Comparison of ENCODE assay signal across 1 cellular context in genomic region chr17:44066204-44066930, GRCh38.
TF ChIP-seq lines count a peak whose summit lies in the region.

Gene LSM12 (minus strand): TSS chr17:44066671. CDS start chr17:44066587, 84 bp downstream.

TF ChIP-seq in HEK293, 187 proteins besides CTCF, POLR2A, EP300 and RAD21 (continued from another document and continues in another):
- TF ChIP-seq ZNF148 (tag by site-specific recombination; IDR thresholded peaks at IDR 0.05; ENCODE audit: borderline replicate concordance) (no peak), ZNF426 (tag by site-specific recombination; IDR thresholded peaks at IDR 0.05) (no peak), ZNF404 (tag by site-specific recombination; IDR thresholded peaks at IDR 0.05) (no peak), ZNF335 (tag by site-specific recombination; conservative IDR thresholded peaks at IDR 0.05) (peak; percentile 96), ZNF514 (tag by site-specific recombination; IDR thresholded peaks at IDR 0.05) (no peak), ZNF132 (tag by site-specific recombination; IDR thresholded peaks at IDR 0.05; ENCODE audit: borderline replicate concordance) (no peak), ZSCAN30 (tag by site-specific recombination; IDR thresholded peaks at IDR 0.05) (peak; percentile 86), HIC1 (tag by site-specific recombination; IDR thresholded peaks at IDR 0.05) (no peak), BCL11A (tag by site-specific recombination; IDR thresholded peaks at IDR 0.05; ENCODE audit: low read depth) (no peak), BCL11B (tag by site-specific recombination; IDR thresholded peaks at IDR 0.05; ENCODE audit: low read depth) (no peak), ZNF768 (tag by site-specific recombination; IDR thresholded peaks at IDR 0.05) (no peak), GLIS1 (tag by site-specific recombination; IDR thresholded peaks at IDR 0.05) (no peak), ZNF394 (tag by site-specific recombination; IDR thresholded peaks at IDR 0.05; ENCODE audit: borderline replicate concordance) (peak; percentile 43; the same call in 1 of the 2 replicates), ZFP3 (tag by site-specific recombination; IDR thresholded peaks at IDR 0.05; ENCODE audit: low read depth) (no peak), SALL2 (tag by site-specific recombination; IDR thresholded peaks at IDR 0.05; ENCODE audit: borderline replicate concordance) (no peak), ZBTB1 (tag by site-specific recombination; IDR thresholded peaks at IDR 0.05) (no peak), ZNF473 (tag by site-specific recombination; IDR thresholded peaks at IDR 0.05) (no peak), GFI1B (tag by site-specific recombination; IDR thresholded peaks at IDR 0.05) (no peak), YY1 (tag by site-specific recombination; IDR thresholded peaks at IDR 0.05) (peak; percentile 90), PRDM1 (tag by site-specific recombination; IDR thresholded peaks at IDR 0.05) (no peak), ZNF624 (tag by site-specific recombination; IDR thresholded peaks at IDR 0.05) (no peak), ZNF140 (tag by site-specific recombination; IDR thresholded peaks at IDR 0.05) (no peak), ZNF621 (tag by site-specific recombination; IDR thresholded peaks at IDR 0.05) (no peak), PBX3 (CRISPR knock-in tag; IDR thresholded peaks at IDR 0.05) (no peak), ZNF274 (IDR thresholded peaks at IDR 0.05; ENCODE audit: low read length) (no peak), ZNF274 (tag by site-specific recombination; IDR thresholded peaks at IDR 0.05; ENCODE audit: borderline replicate concordance) (no peak), ZNF16 (tag by site-specific recombination; IDR thresholded peaks at IDR 0.05; ENCODE audit: low read depth) (no peak), ZBTB11 (tag by site-specific recombination; conservative IDR thresholded peaks at IDR 0.05; ENCODE audit: low read depth) (peak; percentile 52; the same call in 1 of the 2 replicates), ZEB2 (tag by site-specific recombination; IDR thresholded peaks at IDR 0.05) (peak; percentile 86), ZNF302 (tag by site-specific recombination; IDR thresholded peaks at IDR 0.05; ENCODE audit: low read depth) (no peak), ZNF488 (tag by site-specific recombination; IDR thresholded peaks at IDR 0.05) (no peak), ZNF660 (tag by site-specific recombination; IDR thresholded peaks at IDR 0.05) (peak; percentile 73; the same call in 1 of the 2 replicates), ZBTB21 (tag by site-specific recombination; IDR thresholded peaks at IDR 0.05) (no peak), ZNF544 (tag by site-specific recombination; IDR thresholded peaks at IDR 0.05) (no peak), ZNF530 (tag by site-specific recombination; IDR thresholded peaks at IDR 0.05; ENCODE audit: low read depth) (no peak), ZNF121 (tag by site-specific recombination; IDR thresholded peaks at IDR 0.05) (no peak), ZBTB26 (tag by site-specific recombination; optimal IDR thresholded peaks at IDR 0.05) (peak; percentile 69), ZNF23 (tag by site-specific recombination; IDR thresholded peaks at IDR 0.05; ENCODE audit: borderline replicate concordance) (no peak), ZNF555 (tag by site-specific recombination; conservative IDR thresholded peaks at IDR 0.05) (no peak), ZBTB49 (tag by site-specific recombination; IDR thresholded peaks at IDR 0.05; ENCODE audit: low read depth) (no peak), ZNF596 (tag by site-specific recombination; IDR thresholded peaks at IDR 0.05) (no peak), KLF7 (tag by site-specific recombination; IDR thresholded peaks at IDR 0.05; ENCODE audit: borderline replicate concordance) (no peak), YY2 (tag by site-specific recombination; IDR thresholded peaks at IDR 0.05) (peak; percentile 63), ZNF529 (tag by site-specific recombination; IDR thresholded peaks at IDR 0.05; ENCODE audit: insufficient replicate concordance) (no peak), ZNF214 (tag by site-specific recombination; IDR thresholded peaks at IDR 0.05; ENCODE audit: borderline replicate concordance) (no peak), ZNF354C (tag by site-specific recombination; IDR thresholded peaks at IDR 0.05; ENCODE audit: borderline replicate concordance, low read depth) (no peak), ZNF416 (tag by site-specific recombination; IDR thresholded peaks at IDR 0.05) (no peak), ZNF626 (tag by site-specific recombination; IDR thresholded peaks at IDR 0.05) (no peak), ZNF501 (tag by site-specific recombination; IDR thresholded peaks at IDR 0.05) (0 out of 2 replicates have a peak, but pooled peaks have one; percentile 47), ZFP37 (tag by site-specific recombination; IDR thresholded peaks at IDR 0.05) (0 out of 2 replicates have a peak, but pooled peaks have one; percentile 68)
